2 cellular contexts compared by ENCODE assay signal in genomic region chr20:57432480-57432873, GRCh38.
TF ChIP-seq lines count a peak whose summit lies in the region.

No MANE protein-coding gene starts in this region.

TF ChIP-seq in HepG2, 621 proteins besides CTCF, POLR2A, EP300 and RAD21 (continued from another document):
- TF ChIP-seq NBN (conservative IDR thresholded peaks at IDR 0.05) (no peak), ZNF10 (CRISPR knock-in tag; IDR thresholded peaks at IDR 0.05; ENCODE audit: borderline replicate concordance, low read depth) (no peak), NFE2L2 (IDR thresholded peaks at IDR 0.05; ENCODE audit: low read length) (no peak), PBX3 (CRISPR knock-in tag; IDR thresholded peaks at IDR 0.05; ENCODE audit: borderline replicate concordance) (no peak), ZNF629 (CRISPR knock-in tag; conservative IDR thresholded peaks at IDR 0.05) (peak; percentile 94), KIAA2018 (CRISPR knock-in tag; IDR thresholded peaks at IDR 0.05; ENCODE audit: borderline replicate concordance) (no peak), KLF15 (CRISPR knock-in tag; IDR thresholded peaks at IDR 0.05; ENCODE audit: borderline replicate concordance) (no peak), ADNP (CRISPR knock-in tag; IDR thresholded peaks at IDR 0.05) (0 out of 2 replicates have a peak, but pooled peaks have one; percentile 68), SCMH1 (CRISPR knock-in tag; IDR thresholded peaks at IDR 0.05; ENCODE audit: borderline replicate concordance) (no peak), RFX1 (IDR thresholded peaks at IDR 0.05) (no peak), ZFP1 (CRISPR knock-in tag; IDR thresholded peaks at IDR 0.05) (no peak), TMF1 (CRISPR knock-in tag; IDR thresholded peaks at IDR 0.05; ENCODE audit: low read depth) (no peak), SP1 (IDR thresholded peaks at IDR 0.05) (no peak), SP1 (CRISPR knock-in tag; IDR thresholded peaks at IDR 0.05) (no peak), XBP1 (CRISPR knock-in tag; IDR thresholded peaks at IDR 0.05) (no peak), KDM1A (CRISPR knock-in tag; IDR thresholded peaks at IDR 0.05) (peak; percentile 66; the same call in 1 of the 2 replicates), ZMYM3 (CRISPR knock-in tag; IDR thresholded peaks at IDR 0.05) (peak; percentile 51; the same call in 1 of the 2 replicates)

TF ChIP-seq in HEK293T, 16 proteins besides CTCF, POLR2A, EP300 and RAD21 (continued from another document):
- TF ChIP-seq ZNF384 (IDR thresholded peaks at IDR 0.05) (no peak), CTBP1 (IDR thresholded peaks at IDR 0.05; ENCODE audit: borderline replicate concordance) (no peak), LEF1 (IDR thresholded peaks at IDR 0.05; ENCODE audit: borderline replicate concordance) (no peak), PKNOX1 (IDR thresholded peaks at IDR 0.05) (no peak)
